Comparison of ENCODE assay signal across 7 cellular contexts in the genomic region with DNA sequence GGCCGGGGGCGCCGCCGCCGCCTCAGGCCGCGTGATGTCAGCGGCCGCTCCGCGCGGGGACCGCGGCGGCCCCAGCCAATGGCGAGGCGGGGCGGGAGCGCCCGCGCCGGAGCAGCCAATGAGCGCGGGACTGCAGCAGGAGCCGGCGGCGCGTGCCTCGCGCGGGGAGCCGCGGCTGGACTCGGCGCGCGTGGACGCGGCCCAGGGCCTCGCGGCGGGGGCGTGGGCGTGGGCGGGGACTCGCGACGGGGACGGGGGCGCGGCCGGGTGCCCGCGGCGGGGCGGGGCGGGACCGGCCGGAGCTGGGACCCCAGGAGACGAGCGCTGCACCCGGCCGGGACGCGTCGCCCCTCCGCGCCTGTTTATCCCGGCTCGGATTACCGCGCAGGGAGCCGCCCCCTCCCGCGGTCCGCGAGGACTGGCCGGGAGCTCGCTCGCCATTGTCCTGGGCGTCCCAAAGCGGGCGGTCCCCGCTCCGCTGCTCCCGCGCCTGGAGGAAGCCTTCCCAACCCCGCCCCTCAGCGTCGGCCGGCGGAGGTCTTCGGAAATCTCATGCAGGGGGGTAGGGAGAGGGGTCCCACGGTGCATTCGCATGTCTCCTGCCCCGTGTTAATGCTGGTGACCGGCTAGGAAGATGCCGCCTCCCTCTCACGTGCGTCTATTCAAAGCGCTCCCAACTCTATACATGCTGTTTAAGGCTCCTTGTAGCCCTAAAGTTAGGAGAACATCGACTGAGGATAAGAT. TPM values are rescaled to one million over a fixed set of nuclear protein-coding genes. Genes with fewer than 3 reads are reported as not detected.
DNase-seq lines count a peak whose midpoint lies in the region; ATAC-seq and TF ChIP-seq lines count a peak whose summit lies in the region.

A gene (minus strand): TSS at position 33 of the 744 bp plus-strand sequence. CDS start 253 bp downstream, outside the sequence.

- WGBS in gastroesophageal sphincter (ENCODE audit: low coverage in 1 of 2), 2 donors = no CpG with 5 or more reads among the region's 102 CpGs
- WGBS in upper lobe of left lung, 2 donors = 0 to 3% methylated on average over 5 to 38 of the region's 102 CpGs

- H3K27ac ChIP-seq in Panc1 (ENCODE audit: low read length) (peak within 1 kb of the TSS; percentile 67), gastroesophageal sphincter (peak within 1 kb of the TSS in 3 of 4 donors; percentile 59 to 78 (median 69)), neural progenitor cell (no peak within 1 kb of the TSS), upper lobe of left lung (peak within 1 kb of the TSS in 3 of 4 donors; percentile 31 to 69 (median 35))

- peak within 1 kb of the TSS; percentile 98 for H2AFZ ChIP-seq in neural progenitor cell (replicated peaks)

- POLR2A ChIA-PET in Panc1 (lab: Charles Lee) = interaction anchor here (1.0 kb wide), 1 partner anchor 24 kb away, joined by 5 read pairs; a partner anchor contains a TSS

- H3K9me3 ChIP-seq in Panc1 (ENCODE audit: control insufficient read depth, insufficient read depth, low read depth, low read length) (no peaks in the 10 kb centered on the region), gastroesophageal sphincter (no peaks in the 10 kb centered on the region), neural progenitor cell (ENCODE audit: low read depth) (no peaks in the 10 kb centered on the region), upper lobe of left lung (no peaks in the 10 kb centered on the region)

- intact Hi-C loops in Panc1 (cut with micrococcal nuclease; ENCODE audit: unreplicated experiment) = no loop called here

- H3K27me3 Mint-ChIP-seq in neural progenitor cell (ENCODE audit: insufficient read depth, low read depth) = peaks cover 8% of the 10 kb centered on the region

- peak within 1 kb of the TSS; percentile 57 for H3K27ac Mint-ChIP-seq in neural progenitor cell

- H3K4me3 Mint-ChIP-seq in neural progenitor cell = peak within 1 kb of the TSS; percentile 90

- H3K36me3 ChIP-seq in Panc1 (ENCODE audit: control insufficient read depth, insufficient read depth, low read length) = no peaks in the 10 kb centered on the region
- H3K36me3 ChIP-seq in gastroesophageal sphincter = no peaks in the 10 kb centered on the region
- no peaks in the 10 kb centered on the region for H3K36me3 ChIP-seq in neural progenitor cell
- H3K36me3 ChIP-seq in upper lobe of left lung = no peaks in the 10 kb centered on the region

- no peak for TF ChIP-seq CTCF in Panc1 (IDR thresholded peaks at IDR 0.05)
- no peak for TF ChIP-seq CTCF in gastroesophageal sphincter (IDR thresholded peaks at IDR 0.05)
- TF ChIP-seq CTCF in neural progenitor cell (IDR thresholded peaks at IDR 0.05) = no peak
- TF ChIP-seq CTCF in upper lobe of left lung (IDR thresholded peaks at IDR 0.05) = no peak

- no peak within 1 kb of the TSS for H3K9ac ChIP-seq in neural progenitor cell

- peak within 1 kb of the TSS; percentile 95 for H3K4me2 ChIP-seq in neural progenitor cell

- peaks cover 29% of the 10 kb centered on the region for H3F3A ChIP-seq in neural progenitor cell (ENCODE audit: low read depth)

- H3K27me3 ChIP-seq in Panc1 (ENCODE audit: control insufficient read depth, insufficient read depth, low read length) (peaks cover 14% of the 10 kb centered on the region), gastroesophageal sphincter (peaks cover 62% of the 10 kb centered on the region), neural progenitor cell (peaks cover 59% of the 10 kb centered on the region), upper lobe of left lung (peaks cover 0 to 5% (median 0%) of the 10 kb centered on the region in 4 donors)

- DNase-seq in Panc1 (ENCODE audit: low read depth, low spot score) (no peak), neural progenitor cell (ENCODE audit: low spot score) (peak; percentile 95), upper lobe of left lung (peak; percentile 68 to 94)
- peak; percentile 69 for DNase-seq in activated naive CD4-positive, alpha-beta T cell treated with Interleukin-2 at 50 U/mL for 16 hours

- BruUV-seq in Panc1 (replicated peaks; lab: Mats Ljungman, UMichigan) = no TSS peak

- CTCF ChIA-PET in Panc1 (lab: Charles Lee) = no interaction called here

- H3K36me3 Mint-ChIP-seq in neural progenitor cell = no peaks in the 10 kb centered on the region

- TF ChIP-seq EP300 in gastroesophageal sphincter (IDR thresholded peaks at IDR 0.05) (no peak), upper lobe of left lung (IDR thresholded peaks at IDR 0.05) (no peak)

- peaks cover 9% of the 10 kb centered on the region for H4K20me1 ChIP-seq in neural progenitor cell (ENCODE audit: low read depth)

- H3K4me3 ChIP-seq in Panc1 (ENCODE audit: low read depth in 2 of 2, low read length in 2 of 2) (peak within 1 kb of the TSS; percentile 63 to 66), gastroesophageal sphincter (peak within 1 kb of the TSS; percentile 28 to 64), neural progenitor cell (peak within 1 kb of the TSS; percentile 54), upper lobe of left lung (peak within 1 kb of the TSS; percentile 4 to 68 (median 60))

- in situ Hi-C loops in Panc1 (cut with HindIII; ENCODE audit: low pct_unique_long_range_greater_than_20kb, low sequenced_read_pairs) = no loop called here

- H3K79me2 ChIP-seq in neural progenitor cell (ENCODE audit: low read depth) = peaks cover 6% of the 10 kb centered on the region

- no peaks in the 10 kb centered on the region for H3K9me3 Mint-ChIP-seq in neural progenitor cell

- H3K4me1 Mint-ChIP-seq in neural progenitor cell = peaks cover 27% of the 10 kb centered on the region

- no peak for TF ChIP-seq POLR2A in gastroesophageal sphincter (IDR thresholded peaks at IDR 0.05)
- peak in 1 of 4 donors; percentile 14 for TF ChIP-seq POLR2A in upper lobe of left lung (IDR thresholded peaks at IDR 0.05)

- ATAC-seq in GM18861 (IDR thresholded peaks at IDR 0.05; ENCODE audit: unreplicated experiment) = peak; percentile 39
- peak; percentile 53 for ATAC-seq in HG03139 (IDR thresholded peaks at IDR 0.05; ENCODE audit: unreplicated experiment)
- ATAC-seq in Panc1 = peak; percentile 94
- ATAC-seq in gastroesophageal sphincter = peak; percentile 93
- ATAC-seq in upper lobe of left lung (ENCODE audit: low FRiP score in 2 of 2) = peak; percentile 63 to 92

- peaks cover 4% of the 10 kb centered on the region; the same call in 1 of the 2 replicates for H3K4me1 ChIP-seq in Panc1 (ENCODE audit: control insufficient read depth, insufficient read depth, low read length)
- H3K4me1 ChIP-seq in gastroesophageal sphincter = peaks cover 0 to 22% (median 11%) of the 10 kb centered on the region in 3 donors
- peaks cover 7% of the 10 kb centered on the region for H3K4me1 ChIP-seq in neural progenitor cell
- H3K4me1 ChIP-seq in upper lobe of left lung = peaks cover 14 to 21% (median 19%) of the 10 kb centered on the region in 4 donors

RNA-seq across cellular contexts. Expression of the gene that starts here (rescaled TPM):
- 4.0 TPM for total RNA-seq in Panc1 (2021; ENCODE audit: unreplicated experiment)
- polyA plus RNA-seq in Panc1 (2012; ENCODE audit: insufficient read length) = 5.6 TPM
- total RNA-seq in gastroesophageal sphincter = 1 to 10 TPM; 2.5 to 8.1 (median 3.3) TPM
- total RNA-seq in neural progenitor cell (ENCODE audit: low replicate concordance) = 18.5 and 21.0 TPM in 2 replicates
- total RNA-seq in upper lobe of left lung = 10 to 100 TPM in 1 of 6 donors, 1 to 10 TPM in 5; 1.1 to 14.7 (median 2.5) TPM

Comparison
In these comparisons a context has a peak if more than half of its experiments do, and no peak if none do; other contexts are left out.
1. ATAC-seq: peak in every context shown above with its lines; median percentile 94 in Panc1; 93 in gastroesophageal sphincter; 78 in upper lobe of left lung; 53 in HG03139; 39 in GM18861.